In genomic region chr6:3791526-3792212, GRCh38 we compare ENCODE assay signal across 13 cellular contexts.
"Had no signal": no experiment of that assay in that cellular context is flagged by ENCODE, and none has a peak within 500 bp of the region (broad histone marks: within the 10 kb centered on the region; RNA-seq: fewer than 3 reads in every experiment).

No MANE protein-coding gene starts in this region.

- ATAC-seq: heart left ventricle, psoas muscle had no signal

- H3K4me3 Mint-ChIP-seq: activated naive CD4-positive, alpha-beta T cell treated with anti-CD3 and anti-CD28 coated beads, Interleukin-2, amount 10 ng/mL, durations not matched to agents 7 days and 5 days; activated T-helper 1 cell treated with anti-CD3 and anti-CD28 coated beads, Interleukin-12 subunit alpha, Interleukin-12 subunit beta, Interleukin-2, Interleukin-4 antibody, amounts not matched to agents 30 ng/mL and 10 ng/mL and 1 ng/mL, durations not matched to agents 14 hours and 24 hours and 36 hours; nephron had no signal

- H3K36me3 Mint-ChIP-seq: activated naive CD4-positive, alpha-beta T cell treated with anti-CD3 and anti-CD28 coated beads, Interleukin-2, amount 10 ng/mL, durations not matched to agents 7 days and 5 days had no signal

- H3K9me3 Mint-ChIP-seq: activated naive CD4-positive, alpha-beta T cell treated with anti-CD3 and anti-CD28 coated beads, Interleukin-2, amount 10 ng/mL, durations not matched to agents 7 days and 5 days; activated T-helper 1 cell treated with anti-CD3 and anti-CD28 coated beads, Interleukin-12 subunit alpha, Interleukin-12 subunit beta, Interleukin-2, Interleukin-4 antibody, amounts not matched to agents 30 ng/mL and 10 ng/mL and 1 ng/mL, durations not matched to agents 14 hours and 24 hours and 36 hours; nephron had no signal

- H3K4me1 Mint-ChIP-seq: activated naive CD4-positive, alpha-beta T cell treated with anti-CD3 and anti-CD28 coated beads, Interleukin-2, amount 10 ng/mL, durations not matched to agents 7 days and 5 days had no signal

- H3K27ac Mint-ChIP-seq: activated naive CD4-positive, alpha-beta T cell treated with anti-CD3 and anti-CD28 coated beads, Interleukin-2, amount 10 ng/mL, durations not matched to agents 7 days and 5 days; activated T-helper 1 cell treated with anti-CD3 and anti-CD28 coated beads, Interleukin-12 subunit alpha, Interleukin-12 subunit beta, Interleukin-2, Interleukin-4 antibody, amounts not matched to agents 30 ng/mL and 10 ng/mL and 1 ng/mL, durations not matched to agents 14 hours and 24 hours and 36 hours; nephron had no signal

- DNase-seq: activated CD4-positive, alpha-beta T cell treated with anti-CD3 and anti-CD28 coated beads, Interleukin-2, amount 50 U/mL, for 4 hours; activated CD4-positive, CD25-positive, alpha-beta regulatory T cell treated with anti-CD3 and anti-CD28 coated beads, Interleukin-2, amount 50 U/mL, for 72 hours; activated CD8-positive, alpha-beta memory T cell treated with anti-CD3 and anti-CD28 coated beads, Interleukin-2, amount 50 U/mL, for 4 hours; activated naive CD4-positive, alpha-beta T cell treated with anti-CD3 and anti-CD28 coated beads, Interleukin-2, amount 10 ng/mL, durations not matched to agents 7 days and 5 days; colonic mucosa; effector CD4-positive, alpha-beta T cell; heart left ventricle; mammary epithelial cell; psoas muscle; sigmoid colon; stimulated activated CD4-positive, alpha-beta T cell treated with anti-CD3 and anti-CD28 coated beads, Interleukin-12 subunit alpha, Interleukin-12 subunit beta, amount 100 ng/mL, for 4 hours had no signal
